ENCODE assay signal across 1 cellular context in genomic region chr4:82890913-82891727, GRCh38.
TF ChIP-seq lines count a peak whose summit lies in the region.

TSS of gene SEC31A (minus strand) at chr4:82891153. CDS start at chr4:82881936, 9,217 bp downstream.

TF ChIP-seq in GM23338, 12 proteins besides CTCF, POLR2A, EP300 and RAD21 (continued from another document):
- TF ChIP-seq REST (IDR thresholded peaks at IDR 0.05; ENCODE audit: unreplicated experiment) (no peak), CREB1 (CRISPR knock-in tag; IDR thresholded peaks at IDR 0.05; ENCODE audit: low read depth) (peak; percentile 92)
TF ChIP-seq in GM23338: peak in this region for 3.
